ENCODE assay signal across 11 cellular contexts in the genomic region with DNA sequence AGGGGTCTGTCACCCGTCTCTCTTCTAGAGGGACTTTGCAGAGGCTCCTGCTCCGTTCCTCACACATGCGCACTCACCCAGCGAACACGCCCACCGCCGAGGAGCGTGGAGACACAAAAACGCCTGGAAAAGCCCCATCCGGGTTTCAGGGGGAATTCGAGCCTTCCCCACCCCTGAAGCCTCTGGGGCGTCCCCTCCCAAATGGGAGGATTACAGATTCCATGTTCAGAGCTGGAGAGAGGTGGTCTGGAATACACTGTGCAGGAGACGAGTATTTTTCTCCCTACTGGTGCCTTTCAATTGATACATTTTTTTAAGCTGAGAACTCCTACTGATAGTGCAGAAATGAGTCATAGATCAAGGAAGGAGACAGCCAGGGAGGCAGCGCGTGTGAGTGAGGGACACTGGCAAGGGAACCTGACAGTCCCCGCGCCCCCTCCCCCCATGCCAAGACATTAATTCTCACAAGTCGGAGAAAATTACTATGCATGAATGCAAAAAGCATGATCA. TPM values are rescaled to one million over a fixed set of nuclear protein-coding genes. Genes with fewer than 3 reads are reported as not detected.
DNase-seq lines count a peak whose midpoint lies in the region; ATAC-seq and TF ChIP-seq lines count a peak whose summit lies in the region.
"Had no signal": no experiment of that assay in that cellular context is flagged by ENCODE, and none has a peak within 500 bp of the region (broad histone marks: within the 10 kb centered on the region; RNA-seq: fewer than 3 reads in every experiment).

No MANE protein-coding gene starts in this region.

- no peak overlapping the region for H3K27ac ChIP-seq in right cardiac atrium (ENCODE audit: low read length)
- H3K27ac ChIP-seq: A549, ascending aorta had no signal

- H3K36me3 Mint-ChIP-seq in neural crest cell (ENCODE audit: low read depth) (no peaks in the 10 kb centered on the region), osteocyte (ENCODE audit: unreplicated experiment) (no peaks in the 10 kb centered on the region)

- H3K27ac Mint-ChIP-seq in neural crest cell (ENCODE audit: unreplicated experiment) (no peak overlapping the region), osteocyte (ENCODE audit: unreplicated experiment) (no peak overlapping the region)

- ATAC-seq in Right ventricle myocardium inferior: no peak
- no peak for ATAC-seq in right cardiac atrium
- no peak for ATAC-seq in HG03354 (IDR thresholded peaks at IDR 0.05; ENCODE audit: poor library complexity, severe bottlenecking, unreplicated experiment)
- ATAC-seq in GM19351 (IDR thresholded peaks at IDR 0.05; ENCODE audit: unreplicated experiment): no peak
- ATAC-seq: A549 had no signal

- no peaks in the 10 kb centered on the region for H3K4me1 ChIP-seq in right cardiac atrium (ENCODE audit: control insufficient read depth, insufficient read depth, low read length)
- H3K4me1 ChIP-seq: A549, ascending aorta had no signal

- peak; percentile 30 for DNase-seq in Right ventricle myocardium inferior (ENCODE audit: missing footprints)
- DNase-seq in right cardiac atrium: no peak
- DNase-seq in activated naive CD8-positive, alpha-beta T cell treated with anti-CD3 and anti-CD28 coated beads, Interleukin-2, amount 50 U/mL, for 16 hours (ENCODE audit: low read depth, low spot score): peak; percentile 64
- DNase-seq in neural crest cell (ENCODE audit: low read depth, low spot score): peak; percentile 58
- no peak for DNase-seq in OCI-M2 (lab: John Stamatoyannopoulos, UW; ENCODE audit: unreplicated experiment)
- no peak for DNase-seq in osteocyte (ENCODE audit: extremely low spot score, unreplicated experiment)
- DNase-seq: hippocampal formation had no signal

- peaks cover 20% of the 10 kb centered on the region for H3K4me1 Mint-ChIP-seq in neural crest cell
- peaks cover 5% of the 10 kb centered on the region for H3K4me1 Mint-ChIP-seq in osteocyte (ENCODE audit: unreplicated experiment)

- H3K27me3 ChIP-seq in right cardiac atrium (ENCODE audit: control insufficient read depth, insufficient read depth): no peaks in the 10 kb centered on the region
- H3K27me3 ChIP-seq: ascending aorta had no signal

- H3K9me3 ChIP-seq in right cardiac atrium (ENCODE audit: control insufficient read depth, low read length): peaks cover 6% of the 10 kb centered on the region

- no peaks in the 10 kb centered on the region for H3K9me3 Mint-ChIP-seq in neural crest cell
- peaks cover 10% of the 10 kb centered on the region for H3K9me3 Mint-ChIP-seq in osteocyte (ENCODE audit: unreplicated experiment)

- intact Hi-C loops in Right ventricle myocardium inferior (cut with DNase I): no loop called here
- intact Hi-C loops in right cardiac atrium (cut with DNase I): no loop called here

- no peak overlapping the region for H3K4me3 ChIP-seq in right cardiac atrium (ENCODE audit: low read length)
- H3K4me3 ChIP-seq: A549, ascending aorta had no signal

- 3% methylated on average over 18 of the region's 18 CpGs for WGBS in right cardiac atrium

- peak overlapping the region; percentile 71 for H3K4me3 Mint-ChIP-seq in neural crest cell
- H3K4me3 Mint-ChIP-seq in osteocyte (ENCODE audit: unreplicated experiment): no peak overlapping the region

- H3K27me3 Mint-ChIP-seq in neural crest cell (ENCODE audit: low read depth) (peaks cover 47% of the 10 kb centered on the region), osteocyte (ENCODE audit: unreplicated experiment) (peaks cover 18% of the 10 kb centered on the region)

- TF ChIP-seq CTCF in neural crest cell (conservative IDR thresholded peaks at IDR 0.05) (no peak), osteocyte (IDR thresholded peaks at IDR 0.05) (no peak)

RNA-seq across cellular contexts. Expression of a gene that starts 37.0 kb away (rescaled TPM):
- total RNA-seq in Right ventricle myocardium inferior (0.14 TPM), right cardiac atrium (under 1 TPM; 0.08 to 0.63 (median 0.23) TPM), neural crest cell (0.28 and 0.32 TPM in 2 replicates), osteocyte (0.16 and 0.18 TPM in 2 replicates)
- polyA plus RNA-seq in right cardiac atrium: 0.05 TPM

Comparison
In these comparisons a context has a peak if more than half of its experiments do, and no peak if none do; other contexts are left out.
1. DNase-seq: peak in Right ventricle myocardium inferior (single experiment), activated naive CD8-positive, alpha-beta T cell treated with anti-CD3 and anti-CD28 coated beads, Interleukin-2, amount 50 U/mL, for 16 hours (single experiment) and neural crest cell (single experiment); none in right cardiac atrium (0 of 3), OCI-M2 (single experiment) and osteocyte (single experiment).